1 cellular context compared by ENCODE assay signal in the genomic region with DNA sequence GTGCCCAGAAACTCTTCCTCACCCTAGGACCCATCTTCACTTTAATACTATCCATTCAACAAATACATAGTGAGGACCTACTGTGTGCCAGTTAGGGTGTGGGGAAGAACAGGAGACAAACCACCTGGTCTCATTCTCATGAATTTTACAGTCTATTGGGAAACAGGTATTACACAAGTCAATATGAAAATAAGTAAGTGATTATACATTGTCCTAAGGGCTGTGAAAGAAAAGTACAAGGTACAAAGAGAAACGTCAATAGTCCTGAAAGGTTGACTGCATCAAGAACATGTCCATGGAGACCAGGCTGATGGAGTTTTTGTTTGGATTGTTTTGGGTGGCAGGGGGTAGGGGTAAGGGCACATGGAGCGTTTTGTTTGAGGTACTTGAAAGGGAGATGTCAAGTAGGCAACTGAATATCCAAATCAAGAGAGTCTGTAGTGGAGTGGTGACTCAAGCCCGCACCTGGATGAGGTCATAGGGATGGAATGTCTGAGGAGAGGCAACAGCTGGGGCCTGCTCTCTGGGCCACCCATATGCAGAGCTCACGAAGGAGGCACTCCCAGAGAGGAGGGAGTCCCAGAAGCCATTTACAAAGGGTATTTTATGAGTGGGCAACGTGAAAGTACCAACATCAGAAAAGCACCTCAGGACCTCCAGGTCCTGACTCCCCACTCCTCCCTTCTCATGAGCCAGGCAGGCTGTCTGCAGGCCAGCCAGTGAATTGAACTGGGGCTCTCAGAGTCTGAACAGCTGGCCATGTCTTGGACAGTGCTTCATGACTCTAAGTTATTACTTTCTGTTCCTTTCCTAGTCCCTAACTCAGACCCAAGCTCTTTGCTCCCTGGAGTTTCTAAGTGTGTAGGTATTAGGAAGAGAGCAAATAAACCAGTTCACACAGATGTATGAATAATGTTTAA.
TF ChIP-seq lines count a peak whose summit lies in the region.

No MANE protein-coding gene starts in this region.

TF ChIP-seq in HepG2, 621 proteins besides CTCF, POLR2A, EP300 and RAD21 (continued from another document):
- TF ChIP-seq, protein P1, sequence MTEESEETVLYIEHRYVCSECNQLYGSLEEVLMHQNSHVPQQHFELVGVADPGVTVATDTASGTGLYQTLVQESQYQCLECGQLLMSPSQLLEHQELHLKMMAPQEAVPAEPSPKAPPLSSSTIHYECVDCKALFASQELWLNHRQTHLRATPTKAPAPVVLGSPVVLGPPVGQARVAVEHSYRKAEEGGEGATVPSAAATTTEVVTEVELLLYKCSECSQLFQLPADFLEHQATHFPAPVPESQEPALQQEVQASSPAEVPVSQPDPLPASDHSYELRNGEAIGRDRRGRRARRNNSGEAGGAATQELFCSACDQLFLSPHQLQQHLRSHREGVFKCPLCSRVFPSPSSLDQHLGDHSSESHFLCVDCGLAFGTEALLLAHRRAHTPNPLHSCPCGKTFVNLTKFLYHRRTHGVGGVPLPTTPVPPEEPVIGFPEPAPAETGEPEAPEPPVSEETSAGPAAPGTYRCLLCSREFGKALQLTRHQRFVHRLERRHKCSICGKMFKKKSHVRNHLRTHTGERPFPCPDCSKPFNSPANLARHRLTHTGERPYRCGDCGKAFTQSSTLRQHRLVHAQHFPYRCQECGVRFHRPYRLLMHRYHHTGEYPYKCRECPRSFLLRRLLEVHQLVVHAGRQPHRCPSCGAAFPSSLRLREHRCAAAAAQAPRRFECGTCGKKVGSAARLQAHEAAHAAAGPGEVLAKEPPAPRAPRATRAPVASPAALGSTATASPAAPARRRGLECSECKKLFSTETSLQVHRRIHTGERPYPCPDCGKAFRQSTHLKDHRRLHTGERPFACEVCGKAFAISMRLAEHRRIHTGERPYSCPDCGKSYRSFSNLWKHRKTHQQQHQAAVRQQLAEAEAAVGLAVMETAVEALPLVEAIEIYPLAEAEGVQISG (CRISPR knock-in tag; IDR thresholded peaks at IDR 0.05), result 0 out of 2 replicates have a peak, but pooled peaks have one; percentile 29
- TF ChIP-seq POLR2AphosphoS5 (IDR thresholded peaks at IDR 0.05; ENCODE audit: low read depth, low read length), result peak; percentile 38; the same call in 1 of the 2 replicates
- TF ChIP-seq ATF7 (IDR thresholded peaks at IDR 0.05), result peak; percentile 75
- TF ChIP-seq ATF7 (CRISPR knock-in tag; IDR thresholded peaks at IDR 0.05), result peak; percentile 85; the same call in 1 of the 2 replicates
- peak; percentile 35; the same call in 1 of the 2 replicates for TF ChIP-seq ZNF777 (CRISPR knock-in tag; IDR thresholded peaks at IDR 0.05)
- TF ChIP-seq, protein P2, sequence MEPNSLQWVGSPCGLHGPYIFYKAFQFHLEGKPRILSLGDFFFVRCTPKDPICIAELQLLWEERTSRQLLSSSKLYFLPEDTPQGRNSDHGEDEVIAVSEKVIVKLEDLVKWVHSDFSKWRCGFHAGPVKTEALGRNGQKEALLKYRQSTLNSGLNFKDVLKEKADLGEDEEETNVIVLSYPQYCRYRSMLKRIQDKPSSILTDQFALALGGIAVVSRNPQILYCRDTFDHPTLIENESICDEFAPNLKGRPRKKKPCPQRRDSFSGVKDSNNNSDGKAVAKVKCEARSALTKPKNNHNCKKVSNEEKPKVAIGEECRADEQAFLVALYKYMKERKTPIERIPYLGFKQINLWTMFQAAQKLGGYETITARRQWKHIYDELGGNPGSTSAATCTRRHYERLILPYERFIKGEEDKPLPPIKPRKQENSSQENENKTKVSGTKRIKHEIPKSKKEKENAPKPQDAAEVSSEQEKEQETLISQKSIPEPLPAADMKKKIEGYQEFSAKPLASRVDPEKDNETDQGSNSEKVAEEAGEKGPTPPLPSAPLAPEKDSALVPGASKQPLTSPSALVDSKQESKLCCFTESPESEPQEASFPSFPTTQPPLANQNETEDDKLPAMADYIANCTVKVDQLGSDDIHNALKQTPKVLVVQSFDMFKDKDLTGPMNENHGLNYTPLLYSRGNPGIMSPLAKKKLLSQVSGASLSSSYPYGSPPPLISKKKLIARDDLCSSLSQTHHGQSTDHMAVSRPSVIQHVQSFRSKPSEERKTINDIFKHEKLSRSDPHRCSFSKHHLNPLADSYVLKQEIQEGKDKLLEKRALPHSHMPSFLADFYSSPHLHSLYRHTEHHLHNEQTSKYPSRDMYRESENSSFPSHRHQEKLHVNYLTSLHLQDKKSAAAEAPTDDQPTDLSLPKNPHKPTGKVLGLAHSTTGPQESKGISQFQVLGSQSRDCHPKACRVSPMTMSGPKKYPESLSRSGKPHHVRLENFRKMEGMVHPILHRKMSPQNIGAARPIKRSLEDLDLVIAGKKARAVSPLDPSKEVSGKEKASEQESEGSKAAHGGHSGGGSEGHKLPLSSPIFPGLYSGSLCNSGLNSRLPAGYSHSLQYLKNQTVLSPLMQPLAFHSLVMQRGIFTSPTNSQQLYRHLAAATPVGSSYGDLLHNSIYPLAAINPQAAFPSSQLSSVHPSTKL (CRISPR knock-in tag; IDR thresholded peaks at IDR 0.05), result peak; percentile 57
- TF ChIP-seq DPF2 (CRISPR knock-in tag; IDR thresholded peaks at IDR 0.05; ENCODE audit: borderline replicate concordance, low read depth), result peak; percentile 33; the same call in 1 of the 2 replicates
- peak; percentile 45 for TF ChIP-seq TEAD3 (CRISPR knock-in tag; optimal IDR thresholded peaks at IDR 0.05; ENCODE audit: borderline replicate concordance)
- TF ChIP-seq RFX5 (IDR thresholded peaks at IDR 0.05; ENCODE audit: low read depth, low read length), result no peak
- TF ChIP-seq HNF4G (IDR thresholded peaks at IDR 0.05; ENCODE audit: borderline replicate concordance, low read depth, low read length), result 0 out of 2 replicates have a peak, but pooled peaks have one; percentile 25
- TF ChIP-seq HNF4G (CRISPR knock-in tag; IDR thresholded peaks at IDR 0.05; ENCODE audit: borderline replicate concordance, low read depth), result no peak
- TF ChIP-seq, protein P3, sequence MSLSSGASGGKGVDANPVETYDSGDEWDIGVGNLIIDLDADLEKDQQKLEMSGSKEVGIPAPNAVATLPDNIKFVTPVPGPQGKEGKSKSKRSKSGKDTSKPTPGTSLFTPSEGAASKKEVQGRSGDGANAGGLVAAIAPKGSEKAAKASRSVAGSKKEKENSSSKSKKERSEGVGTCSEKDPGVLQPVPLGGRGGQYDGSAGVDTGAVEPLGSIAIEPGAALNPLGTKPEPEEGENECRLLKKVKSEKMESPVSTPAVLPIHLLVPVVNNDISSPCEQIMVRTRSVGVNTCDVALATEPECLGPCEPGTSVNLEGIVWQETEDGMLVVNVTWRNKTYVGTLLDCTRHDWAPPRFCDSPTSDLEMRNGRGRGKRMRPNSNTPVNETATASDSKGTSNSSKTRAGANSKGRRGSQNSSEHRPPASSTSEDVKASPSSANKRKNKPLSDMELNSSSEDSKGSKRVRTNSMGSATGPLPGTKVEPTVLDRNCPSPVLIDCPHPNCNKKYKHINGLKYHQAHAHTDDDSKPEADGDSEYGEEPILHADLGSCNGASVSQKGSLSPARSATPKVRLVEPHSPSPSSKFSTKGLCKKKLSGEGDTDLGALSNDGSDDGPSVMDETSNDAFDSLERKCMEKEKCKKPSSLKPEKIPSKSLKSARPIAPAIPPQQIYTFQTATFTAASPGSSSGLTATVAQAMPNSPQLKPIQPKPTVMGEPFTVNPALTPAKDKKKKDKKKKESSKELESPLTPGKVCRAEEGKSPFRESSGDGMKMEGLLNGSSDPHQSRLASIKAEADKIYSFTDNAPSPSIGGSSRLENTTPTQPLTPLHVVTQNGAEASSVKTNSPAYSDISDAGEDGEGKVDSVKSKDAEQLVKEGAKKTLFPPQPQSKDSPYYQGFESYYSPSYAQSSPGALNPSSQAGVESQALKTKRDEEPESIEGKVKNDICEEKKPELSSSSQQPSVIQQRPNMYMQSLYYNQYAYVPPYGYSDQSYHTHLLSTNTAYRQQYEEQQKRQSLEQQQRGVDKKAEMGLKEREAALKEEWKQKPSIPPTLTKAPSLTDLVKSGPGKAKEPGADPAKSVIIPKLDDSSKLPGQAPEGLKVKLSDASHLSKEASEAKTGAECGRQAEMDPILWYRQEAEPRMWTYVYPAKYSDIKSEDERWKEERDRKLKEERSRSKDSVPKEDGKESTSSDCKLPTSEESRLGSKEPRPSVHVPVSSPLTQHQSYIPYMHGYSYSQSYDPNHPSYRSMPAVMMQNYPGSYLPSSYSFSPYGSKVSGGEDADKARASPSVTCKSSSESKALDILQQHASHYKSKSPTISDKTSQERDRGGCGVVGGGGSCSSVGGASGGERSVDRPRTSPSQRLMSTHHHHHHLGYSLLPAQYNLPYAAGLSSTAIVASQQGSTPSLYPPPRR (CRISPR knock-in tag; IDR thresholded peaks at IDR 0.05; ENCODE audit: borderline replicate concordance), result 0 out of 2 replicates have a peak, but pooled peaks have one; percentile 15
- TF ChIP-seq, protein P4, sequence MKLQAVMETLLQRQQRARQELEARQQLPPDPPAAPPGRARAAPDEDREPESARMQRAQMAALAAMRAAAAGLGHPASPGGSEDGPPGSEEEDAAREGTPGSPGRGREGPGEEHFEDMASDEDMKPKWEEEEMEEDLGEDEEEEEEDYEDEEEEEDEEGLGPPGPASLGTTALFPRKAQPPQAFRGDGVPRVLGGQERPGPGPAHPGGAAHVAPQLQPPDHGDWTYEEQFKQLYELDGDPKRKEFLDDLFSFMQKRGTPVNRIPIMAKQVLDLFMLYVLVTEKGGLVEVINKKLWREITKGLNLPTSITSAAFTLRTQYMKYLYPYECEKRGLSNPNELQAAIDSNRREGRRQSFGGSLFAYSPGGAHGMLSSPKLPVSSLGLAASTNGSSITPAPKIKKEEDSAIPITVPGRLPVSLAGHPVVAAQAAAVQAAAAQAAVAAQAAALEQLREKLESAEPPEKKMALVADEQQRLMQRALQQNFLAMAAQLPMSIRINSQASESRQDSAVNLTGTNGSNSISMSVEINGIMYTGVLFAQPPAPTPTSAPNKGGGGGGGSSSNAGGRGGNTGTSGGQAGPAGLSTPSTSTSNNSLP (IDR thresholded peaks at IDR 0.05; ENCODE audit: low read depth, low read length), result peak; percentile 57; the same call in 1 of the 2 replicates
- TF ChIP-seq, protein P5, sequence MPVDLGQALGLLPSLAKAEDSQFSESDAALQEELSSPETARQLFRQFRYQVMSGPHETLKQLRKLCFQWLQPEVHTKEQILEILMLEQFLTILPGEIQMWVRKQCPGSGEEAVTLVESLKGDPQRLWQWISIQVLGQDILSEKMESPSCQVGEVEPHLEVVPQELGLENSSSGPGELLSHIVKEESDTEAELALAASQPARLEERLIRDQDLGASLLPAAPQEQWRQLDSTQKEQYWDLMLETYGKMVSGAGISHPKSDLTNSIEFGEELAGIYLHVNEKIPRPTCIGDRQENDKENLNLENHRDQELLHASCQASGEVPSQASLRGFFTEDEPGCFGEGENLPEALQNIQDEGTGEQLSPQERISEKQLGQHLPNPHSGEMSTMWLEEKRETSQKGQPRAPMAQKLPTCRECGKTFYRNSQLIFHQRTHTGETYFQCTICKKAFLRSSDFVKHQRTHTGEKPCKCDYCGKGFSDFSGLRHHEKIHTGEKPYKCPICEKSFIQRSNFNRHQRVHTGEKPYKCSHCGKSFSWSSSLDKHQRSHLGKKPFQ (CRISPR knock-in tag; IDR thresholded peaks at IDR 0.05; ENCODE audit: insufficient replicate concordance), result peak; percentile 71
- TF ChIP-seq, protein P6, sequence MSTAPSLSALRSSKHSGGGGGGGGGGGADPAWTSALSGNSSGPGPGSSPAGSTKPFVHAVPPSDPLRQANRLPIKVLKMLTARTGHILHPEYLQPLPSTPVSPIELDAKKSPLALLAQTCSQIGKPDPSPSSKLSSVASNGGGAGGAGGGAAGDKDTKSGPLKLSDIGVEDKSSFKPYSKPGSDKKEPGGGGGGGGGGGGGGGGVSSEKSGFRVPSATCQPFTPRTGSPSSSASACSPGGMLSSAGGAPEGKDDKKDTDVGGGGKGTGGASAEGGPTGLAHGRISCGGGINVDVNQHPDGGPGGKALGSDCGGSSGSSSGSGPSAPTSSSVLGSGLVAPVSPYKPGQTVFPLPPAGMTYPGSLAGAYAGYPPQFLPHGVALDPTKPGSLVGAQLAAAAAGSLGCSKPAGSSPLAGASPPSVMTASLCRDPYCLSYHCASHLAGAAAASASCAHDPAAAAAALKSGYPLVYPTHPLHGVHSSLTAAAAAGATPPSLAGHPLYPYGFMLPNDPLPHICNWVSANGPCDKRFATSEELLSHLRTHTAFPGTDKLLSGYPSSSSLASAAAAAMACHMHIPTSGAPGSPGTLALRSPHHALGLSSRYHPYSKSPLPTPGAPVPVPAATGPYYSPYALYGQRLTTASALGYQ (CRISPR knock-in tag; IDR thresholded peaks at IDR 0.05), result peak; percentile 19; the same call in 1 of the 2 replicates
- 0 out of 2 replicates have a peak, but pooled peaks have one; percentile 15 for TF ChIP-seq TRIM24 (CRISPR knock-in tag; IDR thresholded peaks at IDR 0.05)
